ENCODE assay signal across 12 cellular contexts in the genomic region with DNA sequence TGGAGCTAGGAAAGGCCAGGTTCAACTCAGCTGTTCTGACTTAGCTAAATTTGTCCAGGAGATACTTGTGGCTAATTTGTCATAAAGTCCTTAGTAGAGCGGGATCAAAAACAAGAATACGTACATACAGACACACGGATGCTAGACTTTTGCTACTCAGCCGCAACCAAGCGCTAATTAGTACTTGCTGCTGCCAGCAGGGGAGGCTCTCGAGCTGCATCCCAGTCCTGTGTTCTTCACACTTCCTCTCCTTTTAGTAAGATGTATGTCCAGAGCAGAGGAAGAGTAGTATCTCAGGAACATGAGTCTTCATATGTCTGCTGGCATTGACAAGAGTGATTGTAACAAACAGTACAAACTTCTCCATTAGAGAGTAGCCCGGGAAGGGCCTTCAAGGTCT. TPM values are rescaled to one million over a fixed set of nuclear protein-coding genes. Genes with fewer than 3 reads are reported as not detected.
DNase-seq lines count a peak whose midpoint lies in the region; ATAC-seq and TF ChIP-seq lines count a peak whose summit lies in the region.
"Had no signal": no experiment of that assay in that cellular context is flagged by ENCODE, and none has a peak within 500 bp of the region (broad histone marks: within the 10 kb centered on the region; RNA-seq: fewer than 3 reads in every experiment).

No MANE protein-coding gene starts in this region.

- no peaks in the 10 kb centered on the region for H3K27me3 ChIP-seq in SK-N-SH (ENCODE audit: insufficient read depth)
- H3K27me3 ChIP-seq in GM23338 (ENCODE audit: insufficient read depth), result no peaks in the 10 kb centered on the region
- H3K27me3 ChIP-seq: upper lobe of left lung had no signal

- ATAC-seq in SK-N-SH treated with all-trans-retinoic acid at 6 μM for 48 hours, result no peak
- peak; percentile 44 for ATAC-seq in GM23338
- ATAC-seq in GM18868 (IDR thresholded peaks at IDR 0.05; ENCODE audit: unreplicated experiment), result no peak
- no peak for ATAC-seq in GM18870 (IDR thresholded peaks at IDR 0.05; ENCODE audit: unreplicated experiment)

- POLR2A ChIA-PET in SK-N-SH (lab: Yijun Ruan, JAX), result no interaction called here

- TF ChIP-seq CTCF in SK-N-SH (IDR thresholded peaks at IDR 0.05) (peak; percentile 50), GM23338 (conservative IDR thresholded peaks at IDR 0.05; ENCODE audit: low read depth in 2 of 2) (peak; percentile 74 to 76), astrocyte of the cerebellum (IDR thresholded peaks at IDR 0.05; ENCODE audit: low read depth, low read length, missing control alignments) (peak; percentile 35), mesothelial cell of epicardium (IDR thresholded peaks at IDR 0.05; ENCODE audit: unreplicated experiment) (peak; percentile 20)

- H3K9me2 ChIP-seq in SK-N-SH, result no peaks in the 10 kb centered on the region
- H3K9me2 ChIP-seq in GM23338 (ENCODE audit: insufficient read depth), result no peaks in the 10 kb centered on the region

- H3K4me1 ChIP-seq in SK-N-SH (ENCODE audit: control insufficient read depth in 1 of 2, insufficient read depth in 2 of 2, low read depth in 1 of 2, low read length in 1 of 2) (no peaks in the 10 kb centered on the region; a peak in 1 of 4 replicates), GM23338 (ENCODE audit: insufficient read depth) (no peaks in the 10 kb centered on the region)

- H3K4me1 Mint-ChIP-seq in GM23338 (no peaks in the 10 kb centered on the region), mesothelial cell of epicardium (peaks cover 2% of the 10 kb centered on the region)

- peaks cover 7% of the 10 kb centered on the region for H3K27me3 Mint-ChIP-seq in GM23338 (ENCODE audit: insufficient read depth, low read depth, poor library complexity)
- no peaks in the 10 kb centered on the region for H3K27me3 Mint-ChIP-seq in mesothelial cell of epicardium (ENCODE audit: low read depth)

- in situ Hi-C loops in astrocyte of the cerebellum (cut with HindIII; ENCODE audit: low sequenced_read_pairs), result no loop called here

- no peak overlapping the region for H3K4me3 ChIP-seq in SK-N-SH (ENCODE audit: low read depth in 2 of 2, low read length in 1 of 2)
- H3K4me3 ChIP-seq in GM23338, result no peak overlapping the region
- H3K4me3 ChIP-seq in astrocyte of the cerebellum (ENCODE audit: low read depth, low read length), result no peak overlapping the region
- H3K4me3 ChIP-seq: upper lobe of left lung had no signal

- DNase-seq in SK-N-SH (no peak), GM23338 (ENCODE audit: low spot score) (peak; percentile 64), astrocyte of the cerebellum (ENCODE audit: low read depth) (no peak), mesothelial cell of epicardium (ENCODE audit: low spot score in 2 of 2, unreplicated experiment in 2 of 2) (no peak), H4 (ENCODE audit: low spot score) (no peak)
- DNase-seq: anterior cingulate cortex, NCI-H526 treated with DMSO at 0.1 percent for 48 hours, T-helper 9 cell, upper lobe of left lung had no signal

- H3K9me3 ChIP-seq in SK-N-SH, result no peaks in the 10 kb centered on the region
- H3K9me3 ChIP-seq: upper lobe of left lung had no signal

- no peaks in the 10 kb centered on the region for H3F3A ChIP-seq in SK-N-SH (replicated peaks; ENCODE audit: insufficient read depth)
- H3F3A ChIP-seq in GM23338 (replicated peaks; ENCODE audit: low read depth), result no peaks in the 10 kb centered on the region

- H4K20me1 ChIP-seq in SK-N-SH (ENCODE audit: insufficient read depth), result no peaks in the 10 kb centered on the region
- peaks cover 3% of the 10 kb centered on the region; the same call in 1 of the 2 replicates for H4K20me1 ChIP-seq in GM23338 (replicated peaks; ENCODE audit: insufficient read depth)

- H3K4me2 ChIP-seq in SK-N-SH, result no peak overlapping the region
- H3K4me2 ChIP-seq in GM23338, result no peak overlapping the region

- H3K27ac Mint-ChIP-seq in GM23338 (no peak overlapping the region), mesothelial cell of epicardium (no peak overlapping the region)

- TF ChIP-seq RAD21 in SK-N-SH (IDR thresholded peaks at IDR 0.05; ENCODE audit: low read length), result peak; percentile 24; the same call in 1 of the 2 replicates

- WGBS in SK-N-SH (ENCODE audit: low lambda C conversion rate), result 91% methylated on average over 7 of the region's 7 CpGs

- H3K9ac ChIP-seq in SK-N-SH, result no peak overlapping the region

- H3K9me3 Mint-ChIP-seq in GM23338, result no peaks in the 10 kb centered on the region
- H3K9me3 Mint-ChIP-seq in mesothelial cell of epicardium, result no peaks in the 10 kb centered on the region

- CTCF ChIA-PET in SK-N-SH (lab: Yijun Ruan, JAX), result interaction anchor here (0.6 to 8.6 kb wide), 9 partner anchors 71 to 419 kb away, joined by 3 to 102 read pairs (median 3); a partner anchor contains a TSS

- H3K36me3 ChIP-seq in SK-N-SH (replicated peaks in 1 of 2; ENCODE audit: control insufficient read depth in 1 of 2, insufficient read depth in 2 of 2, low read length in 1 of 2) (peaks cover 0 to 36% of the 10 kb centered on the region in 2 experiments), GM23338 (ENCODE audit: insufficient read depth) (peaks cover 10% of the 10 kb centered on the region; the same call in 1 of the 2 replicates)

- H3K36me3 Mint-ChIP-seq in GM23338 (ENCODE audit: low read depth), result peaks cover 45% of the 10 kb centered on the region
- H3K36me3 Mint-ChIP-seq in mesothelial cell of epicardium, result peaks cover 33% of the 10 kb centered on the region

- H3K79me2 ChIP-seq in SK-N-SH (ENCODE audit: insufficient read depth) (no peaks in the 10 kb centered on the region), GM23338 (replicated peaks; ENCODE audit: insufficient read depth) (no peaks in the 10 kb centered on the region)

- TF ChIP-seq EP300 in SK-N-SH (IDR thresholded peaks at IDR 0.05; ENCODE audit: borderline replicate concordance in 1 of 2, low read depth in 1 of 2, low read length in 1 of 2), result no peak

- no peak overlapping the region for H3K27ac ChIP-seq in SK-N-SH (ENCODE audit: low read depth in 2 of 2, low read length in 1 of 2)
- H3K27ac ChIP-seq in GM23338 (ENCODE audit: low read depth), result no peak overlapping the region
- H3K27ac ChIP-seq: upper lobe of left lung had no signal

- H3K4me3 Mint-ChIP-seq in GM23338, result no peak overlapping the region
- no peak overlapping the region for H3K4me3 Mint-ChIP-seq in mesothelial cell of epicardium

- H2AFZ ChIP-seq in SK-N-SH (ENCODE audit: low read depth) (no peak overlapping the region), GM23338 (no peak overlapping the region)

TF ChIP-seq in SK-N-SH, 30 proteins besides CTCF, POLR2A, EP300 and RAD21 (continues in another document):
- TF ChIP-seq YY1 (IDR thresholded peaks at IDR 0.05; ENCODE audit: low read depth) (no peak), ELF1 (IDR thresholded peaks at IDR 0.05) (no peak), CHD2 (IDR thresholded peaks at IDR 0.05; ENCODE audit: low read length, partially characterized antibody) (no peak)
- TF ChIP-seq, protein P1, sequence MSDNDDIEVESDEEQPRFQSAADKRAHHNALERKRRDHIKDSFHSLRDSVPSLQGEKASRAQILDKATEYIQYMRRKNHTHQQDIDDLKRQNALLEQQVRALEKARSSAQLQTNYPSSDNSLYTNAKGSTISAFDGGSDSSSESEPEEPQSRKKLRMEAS (IDR thresholded peaks at IDR 0.05; ENCODE audit: low read depth), result no peak

TF ChIP-seq in SK-N-SH treated with all-trans-retinoic acid at 6 μM for 48 hours, 23 proteins besides CTCF, POLR2A, EP300 and RAD21 (continues in another document):
- no peak for TF ChIP-seq ESRRG (CRISPR knock-in tag; IDR thresholded peaks at IDR 0.05)
- TF ChIP-seq ZNF8 (CRISPR knock-in tag; IDR thresholded peaks at IDR 0.05), result no peak
- TF ChIP-seq, protein P2, sequence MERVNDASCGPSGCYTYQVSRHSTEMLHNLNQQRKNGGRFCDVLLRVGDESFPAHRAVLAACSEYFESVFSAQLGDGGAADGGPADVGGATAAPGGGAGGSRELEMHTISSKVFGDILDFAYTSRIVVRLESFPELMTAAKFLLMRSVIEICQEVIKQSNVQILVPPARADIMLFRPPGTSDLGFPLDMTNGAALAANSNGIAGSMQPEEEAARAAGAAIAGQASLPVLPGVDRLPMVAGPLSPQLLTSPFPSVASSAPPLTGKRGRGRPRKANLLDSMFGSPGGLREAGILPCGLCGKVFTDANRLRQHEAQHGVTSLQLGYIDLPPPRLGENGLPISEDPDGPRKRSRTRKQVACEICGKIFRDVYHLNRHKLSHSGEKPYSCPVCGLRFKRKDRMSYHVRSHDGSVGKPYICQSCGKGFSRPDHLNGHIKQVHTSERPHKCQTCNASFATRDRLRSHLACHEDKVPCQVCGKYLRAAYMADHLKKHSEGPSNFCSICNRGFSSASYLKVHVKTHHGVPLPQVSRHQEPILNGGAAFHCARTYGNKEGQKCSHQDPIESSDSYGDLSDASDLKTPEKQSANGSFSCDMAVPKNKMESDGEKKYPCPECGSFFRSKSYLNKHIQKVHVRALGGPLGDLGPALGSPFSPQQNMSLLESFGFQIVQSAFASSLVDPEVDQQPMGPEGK (CRISPR knock-in tag; IDR thresholded peaks at IDR 0.05; ENCODE audit: borderline replicate concordance), result no peak

RNA-seq across cellular contexts. Expression of a gene that starts 58.3 kb away (rescaled TPM):
- polyA plus RNA-seq in SK-N-SH (2012; rRNA removed), result 20.1 and 21.3 TPM in 2 replicates
- 17.0 and 20.2 TPM in 2 replicates for polyA plus RNA-seq in SK-N-SH (2012; cell fraction: cytosol; rRNA removed)
- 43.5 and 54.8 TPM in 2 replicates for polyA plus RNA-seq in SK-N-SH (2012; cell fraction: nucleus; rRNA removed)
- total RNA-seq in GM23338 (2014; rRNA removed; shearing (Covaris generic)), result 78.4 and 98.4 TPM in 2 replicates
- 54.1 and 58.9 TPM in 2 replicates for polyA plus RNA-seq in GM23338 (2016; fragmentation: Nextera tagmentation; extraction: Ambion mirVana)
- 80.9 to 82.9 TPM (median 82.2 TPM) in 3 replicates for total RNA-seq in mesothelial cell of epicardium
- total RNA-seq in H4 (2014; rRNA removed; shearing (Covaris generic)), result 4.5 and 10.6 TPM in 2 replicates

Comparison
In these comparisons a context has a peak if more than half of its experiments do, and no peak if none do; other contexts are left out.
1. CTCF ChIP-seq: peak in every context shown above with its lines; median percentile 75 in GM23338; 50 in SK-N-SH; 35 in astrocyte of the cerebellum; 20 in mesothelial cell of epicardium.